ENCODE assay signal across 8 cellular contexts in the genomic region with DNA sequence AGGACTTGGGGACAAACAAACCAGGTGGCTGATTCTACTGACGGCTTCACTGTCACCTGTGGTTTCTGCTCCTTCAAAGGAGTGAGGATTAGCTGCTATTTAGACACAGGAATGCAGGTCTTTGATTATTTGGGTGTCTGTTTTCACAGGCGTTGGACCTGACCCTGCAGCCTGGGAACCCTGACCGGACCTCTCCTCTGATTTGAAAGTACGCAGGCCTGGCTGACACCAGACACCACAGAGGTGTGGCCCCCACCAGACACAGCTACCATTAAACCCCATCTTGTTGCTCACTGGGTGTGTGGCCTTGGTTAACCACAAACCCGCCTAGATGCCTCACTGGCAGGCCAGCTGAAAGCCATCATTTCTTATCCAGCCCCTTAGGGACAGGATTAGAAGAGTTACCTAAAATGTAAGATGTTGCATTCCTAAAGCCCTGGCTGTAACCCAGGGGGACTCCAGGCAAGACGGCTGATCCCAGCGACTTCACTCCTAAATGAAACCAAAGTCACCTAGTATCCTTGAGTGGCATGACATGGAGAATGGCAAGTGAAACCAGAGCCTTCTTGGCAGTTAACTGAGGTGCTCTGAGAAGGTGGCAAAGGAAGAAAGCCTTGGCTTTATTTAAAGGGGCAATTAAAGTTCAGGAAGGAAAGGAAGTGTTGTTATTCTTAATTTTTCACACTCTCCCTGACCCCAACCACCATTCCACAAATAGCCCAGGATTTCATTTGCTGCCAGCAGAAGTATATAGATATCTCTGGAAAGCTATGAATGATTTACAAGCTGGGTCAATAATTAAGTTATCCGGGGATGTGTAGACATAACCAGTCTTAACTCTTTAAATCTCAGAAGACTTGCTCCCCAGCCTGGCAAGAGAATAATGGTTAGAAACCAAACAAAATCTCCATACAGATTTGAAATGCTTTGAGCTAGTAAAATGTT.
DNase-seq lines count a peak whose midpoint lies in the region; ATAC-seq and TF ChIP-seq lines count a peak whose summit lies in the region.

No MANE protein-coding gene starts in this region.

- H3K27ac Mint-ChIP-seq in T-helper 2 cell treated with Interferon-gamma antibody and Interleukin-4, amounts not matched to agents 5 μg/mL and 100 μg/mL, for 36 hours = no peak overlapping the region

- H3K36me3 ChIP-seq in lower lobe of right lung (no peaks in the 10 kb centered on the region), suprapubic skin (no peaks in the 10 kb centered on the region), testis (ENCODE audit: low read depth, missing control alignments) (no peaks in the 10 kb centered on the region)

- H3K9me3 Mint-ChIP-seq in T-helper 2 cell treated with Interferon-gamma antibody and Interleukin-4, amounts not matched to agents 5 μg/mL and 100 μg/mL, for 36 hours = no peaks in the 10 kb centered on the region

- 62% methylated on average over 8 of the region's 8 CpGs for WGBS in suprapubic skin
- WGBS in testis, 2 donors = 40 to 53% methylated on average over 5 to 8 of the region's 8 CpGs

- intact Hi-C loops in lower lobe of right lung (cut with DNase I) (no loop called here), testis (cut with DNase I; ENCODE audit: low total_unique reads) (no loop called here)

- H3K4me3 ChIP-seq in GM08714 (ENCODE audit: low read length) (peak overlapping the region; percentile 41; the same call in 1 of the 2 replicates), lower lobe of right lung (no peak overlapping the region), suprapubic skin (no peak overlapping the region), testis (no peak overlapping the region)

- peak overlapping the region; percentile 10 for H3K4me3 Mint-ChIP-seq in T-helper 2 cell treated with Interferon-gamma antibody and Interleukin-4, amounts not matched to agents 5 μg/mL and 100 μg/mL, for 36 hours

- TF ChIP-seq CTCF in lower lobe of right lung (IDR thresholded peaks at IDR 0.05) (no peak), suprapubic skin (IDR thresholded peaks at IDR 0.05) (no peak), testis (IDR thresholded peaks at IDR 0.05) (no peak)

- no peaks in the 10 kb centered on the region for H3K27me3 ChIP-seq in lower lobe of right lung (ENCODE audit: low read depth)
- H3K27me3 ChIP-seq in suprapubic skin = peaks cover 2% of the 10 kb centered on the region
- H3K27me3 ChIP-seq in testis = no peaks in the 10 kb centered on the region

- no peak for TF ChIP-seq POLR2A in suprapubic skin (IDR thresholded peaks at IDR 0.05)
- TF ChIP-seq POLR2A in testis (IDR thresholded peaks at IDR 0.05) = no peak

- no peaks in the 10 kb centered on the region for H3K36me3 Mint-ChIP-seq in T-helper 2 cell treated with Interferon-gamma antibody and Interleukin-4, amounts not matched to agents 5 μg/mL and 100 μg/mL, for 36 hours (ENCODE audit: low read depth)

- H3K27me3 Mint-ChIP-seq in T-helper 2 cell treated with Interferon-gamma antibody and Interleukin-4, amounts not matched to agents 5 μg/mL and 100 μg/mL, for 36 hours (ENCODE audit: low read depth) = peaks cover 34% of the 10 kb centered on the region

- DNase-seq in T-helper 2 cell treated with Interferon-gamma antibody and Interleukin-4, amounts not matched to agents 5 μg/mL and 100 μg/mL, for 36 hours (ENCODE audit: low spot score) = no peak
- DNase-seq in lower lobe of right lung (no peak), caudate nucleus (lab: John Stamatoyannopoulos, UW) (no peak), suprapubic skin (ENCODE audit: low spot score in 2 of 2) (no peak), testis (no peak)

- no peaks in the 10 kb centered on the region for H3K4me1 ChIP-seq in lower lobe of right lung
- no peaks in the 10 kb centered on the region for H3K4me1 ChIP-seq in suprapubic skin
- no peaks in the 10 kb centered on the region for H3K4me1 ChIP-seq in testis

- H3K27ac ChIP-seq in lower lobe of right lung = no peak overlapping the region
- no peak overlapping the region for H3K27ac ChIP-seq in caudate nucleus (ENCODE audit: low read depth, low read length)
- H3K27ac ChIP-seq in suprapubic skin = no peak overlapping the region
- no peak overlapping the region for H3K27ac ChIP-seq in testis

- TF ChIP-seq EP300 in suprapubic skin (IDR thresholded peaks at IDR 0.05) = no peak

- peaks cover 8% of the 10 kb centered on the region for H3K4me1 Mint-ChIP-seq in T-helper 2 cell treated with Interferon-gamma antibody and Interleukin-4, amounts not matched to agents 5 μg/mL and 100 μg/mL, for 36 hours (ENCODE audit: low read depth)

- H3K9me3 ChIP-seq in lower lobe of right lung (no peaks in the 10 kb centered on the region), suprapubic skin (no peaks in the 10 kb centered on the region), testis (no peaks in the 10 kb centered on the region)

- ATAC-seq in HG02852 (IDR thresholded peaks at IDR 0.05; ENCODE audit: unreplicated experiment) (peak; percentile 61), lower lobe of right lung (peak; percentile 38 to 54), GM19324 (IDR thresholded peaks at IDR 0.05; ENCODE audit: low FRiP score, unreplicated experiment) (no peak)
